1 cellular context compared by ENCODE assay signal in genomic region chr10:125194814-125195213, GRCh38.
TF ChIP-seq lines count a peak whose summit lies in the region.

No MANE protein-coding gene starts in this region.

TF ChIP-seq in K562, 482 proteins besides CTCF, POLR2A, EP300 and RAD21 (continued from another document):
- TF ChIP-seq, protein P1, sequence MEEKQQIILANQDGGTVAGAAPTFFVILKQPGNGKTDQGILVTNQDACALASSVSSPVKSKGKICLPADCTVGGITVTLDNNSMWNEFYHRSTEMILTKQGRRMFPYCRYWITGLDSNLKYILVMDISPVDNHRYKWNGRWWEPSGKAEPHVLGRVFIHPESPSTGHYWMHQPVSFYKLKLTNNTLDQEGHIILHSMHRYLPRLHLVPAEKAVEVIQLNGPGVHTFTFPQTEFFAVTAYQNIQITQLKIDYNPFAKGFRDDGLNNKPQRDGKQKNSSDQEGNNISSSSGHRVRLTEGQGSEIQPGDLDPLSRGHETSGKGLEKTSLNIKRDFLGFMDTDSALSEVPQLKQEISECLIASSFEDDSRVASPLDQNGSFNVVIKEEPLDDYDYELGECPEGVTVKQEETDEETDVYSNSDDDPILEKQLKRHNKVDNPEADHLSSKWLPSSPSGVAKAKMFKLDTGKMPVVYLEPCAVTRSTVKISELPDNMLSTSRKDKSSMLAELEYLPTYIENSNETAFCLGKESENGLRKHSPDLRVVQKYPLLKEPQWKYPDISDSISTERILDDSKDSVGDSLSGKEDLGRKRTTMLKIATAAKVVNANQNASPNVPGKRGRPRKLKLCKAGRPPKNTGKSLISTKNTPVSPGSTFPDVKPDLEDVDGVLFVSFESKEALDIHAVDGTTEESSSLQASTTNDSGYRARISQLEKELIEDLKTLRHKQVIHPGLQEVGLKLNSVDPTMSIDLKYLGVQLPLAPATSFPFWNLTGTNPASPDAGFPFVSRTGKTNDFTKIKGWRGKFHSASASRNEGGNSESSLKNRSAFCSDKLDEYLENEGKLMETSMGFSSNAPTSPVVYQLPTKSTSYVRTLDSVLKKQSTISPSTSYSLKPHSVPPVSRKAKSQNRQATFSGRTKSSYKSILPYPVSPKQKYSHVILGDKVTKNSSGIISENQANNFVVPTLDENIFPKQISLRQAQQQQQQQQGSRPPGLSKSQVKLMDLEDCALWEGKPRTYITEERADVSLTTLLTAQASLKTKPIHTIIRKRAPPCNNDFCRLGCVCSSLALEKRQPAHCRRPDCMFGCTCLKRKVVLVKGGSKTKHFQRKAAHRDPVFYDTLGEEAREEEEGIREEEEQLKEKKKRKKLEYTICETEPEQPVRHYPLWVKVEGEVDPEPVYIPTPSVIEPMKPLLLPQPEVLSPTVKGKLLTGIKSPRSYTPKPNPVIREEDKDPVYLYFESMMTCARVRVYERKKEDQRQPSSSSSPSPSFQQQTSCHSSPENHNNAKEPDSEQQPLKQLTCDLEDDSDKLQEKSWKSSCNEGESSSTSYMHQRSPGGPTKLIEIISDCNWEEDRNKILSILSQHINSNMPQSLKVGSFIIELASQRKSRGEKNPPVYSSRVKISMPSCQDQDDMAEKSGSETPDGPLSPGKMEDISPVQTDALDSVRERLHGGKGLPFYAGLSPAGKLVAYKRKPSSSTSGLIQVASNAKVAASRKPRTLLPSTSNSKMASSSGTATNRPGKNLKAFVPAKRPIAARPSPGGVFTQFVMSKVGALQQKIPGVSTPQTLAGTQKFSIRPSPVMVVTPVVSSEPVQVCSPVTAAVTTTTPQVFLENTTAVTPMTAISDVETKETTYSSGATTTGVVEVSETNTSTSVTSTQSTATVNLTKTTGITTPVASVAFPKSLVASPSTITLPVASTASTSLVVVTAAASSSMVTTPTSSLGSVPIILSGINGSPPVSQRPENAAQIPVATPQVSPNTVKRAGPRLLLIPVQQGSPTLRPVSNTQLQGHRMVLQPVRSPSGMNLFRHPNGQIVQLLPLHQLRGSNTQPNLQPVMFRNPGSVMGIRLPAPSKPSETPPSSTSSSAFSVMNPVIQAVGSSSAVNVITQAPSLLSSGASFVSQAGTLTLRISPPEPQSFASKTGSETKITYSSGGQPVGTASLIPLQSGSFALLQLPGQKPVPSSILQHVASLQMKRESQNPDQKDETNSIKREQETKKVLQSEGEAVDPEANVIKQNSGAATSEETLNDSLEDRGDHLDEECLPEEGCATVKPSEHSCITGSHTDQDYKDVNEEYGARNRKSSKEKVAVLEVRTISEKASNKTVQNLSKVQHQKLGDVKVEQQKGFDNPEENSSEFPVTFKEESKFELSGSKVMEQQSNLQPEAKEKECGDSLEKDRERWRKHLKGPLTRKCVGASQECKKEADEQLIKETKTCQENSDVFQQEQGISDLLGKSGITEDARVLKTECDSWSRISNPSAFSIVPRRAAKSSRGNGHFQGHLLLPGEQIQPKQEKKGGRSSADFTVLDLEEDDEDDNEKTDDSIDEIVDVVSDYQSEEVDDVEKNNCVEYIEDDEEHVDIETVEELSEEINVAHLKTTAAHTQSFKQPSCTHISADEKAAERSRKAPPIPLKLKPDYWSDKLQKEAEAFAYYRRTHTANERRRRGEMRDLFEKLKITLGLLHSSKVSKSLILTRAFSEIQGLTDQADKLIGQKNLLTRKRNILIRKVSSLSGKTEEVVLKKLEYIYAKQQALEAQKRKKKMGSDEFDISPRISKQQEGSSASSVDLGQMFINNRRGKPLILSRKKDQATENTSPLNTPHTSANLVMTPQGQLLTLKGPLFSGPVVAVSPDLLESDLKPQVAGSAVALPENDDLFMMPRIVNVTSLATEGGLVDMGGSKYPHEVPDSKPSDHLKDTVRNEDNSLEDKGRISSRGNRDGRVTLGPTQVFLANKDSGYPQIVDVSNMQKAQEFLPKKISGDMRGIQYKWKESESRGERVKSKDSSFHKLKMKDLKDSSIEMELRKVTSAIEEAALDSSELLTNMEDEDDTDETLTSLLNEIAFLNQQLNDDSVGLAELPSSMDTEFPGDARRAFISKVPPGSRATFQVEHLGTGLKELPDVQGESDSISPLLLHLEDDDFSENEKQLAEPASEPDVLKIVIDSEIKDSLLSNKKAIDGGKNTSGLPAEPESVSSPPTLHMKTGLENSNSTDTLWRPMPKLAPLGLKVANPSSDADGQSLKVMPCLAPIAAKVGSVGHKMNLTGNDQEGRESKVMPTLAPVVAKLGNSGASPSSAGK (IDR thresholded peaks at IDR 0.05) = peak; percentile 49
